Comparison of ENCODE assay signal across 8 cellular contexts in the genomic region with DNA sequence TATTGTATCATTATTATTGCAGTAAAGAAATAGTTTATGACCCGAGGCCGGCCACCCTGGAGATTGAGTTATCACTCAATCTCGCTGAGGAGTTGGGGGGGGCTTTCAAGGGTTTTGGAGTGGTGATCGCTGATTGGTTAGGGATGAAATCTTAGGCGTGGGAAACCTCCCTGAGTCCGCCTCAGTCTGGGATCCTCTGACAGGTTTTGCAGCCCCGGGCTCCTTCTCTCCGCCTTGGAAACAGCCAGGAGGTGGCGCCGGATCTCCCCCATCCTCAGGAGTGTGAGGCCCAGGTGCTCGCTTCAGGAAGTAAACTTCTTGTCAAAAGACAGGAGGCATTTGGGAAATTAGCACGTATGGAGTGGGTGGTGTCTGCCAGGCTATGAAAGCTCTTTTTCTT. TPM values are rescaled to one million over a fixed set of nuclear protein-coding genes. Genes with fewer than 3 reads are reported as not detected.
DNase-seq lines count a peak whose midpoint lies in the region; ATAC-seq and TF ChIP-seq lines count a peak whose summit lies in the region.

No MANE protein-coding gene starts in this region.

- CTCF ChIA-PET in activated CD4-positive, alpha-beta T cell treated with anti-CD3 and anti-CD28 coated beads for 36 hours (lab: Charles Lee): no interaction called here

- no peak overlapping the region for H3K4me3 Mint-ChIP-seq in activated CD4-positive, alpha-beta T cell treated with anti-CD3 and anti-CD28 coated beads for 36 hours
- H3K4me3 Mint-ChIP-seq in activated naive CD8-positive, alpha-beta T cell treated with anti-CD3 and anti-CD28 coated beads, Interleukin-2, amount 10 ng/mL, durations not matched to agents 7 days and 5 days: no peak overlapping the region

- intact Hi-C loops in activated CD4-positive, alpha-beta T cell treated with anti-CD3 and anti-CD28 coated beads for 36 hours (cut with DNase I, micrococcal nuclease): loop anchor here in 1 of 2 experiments (1.0 kb wide), 1 partner anchor 122 kb away; no protein-coding TSS in a partner anchor
- intact Hi-C loops in right lobe of liver (cut with DNase I): no loop called here

- no peak overlapping the region for H3K27ac Mint-ChIP-seq in activated CD4-positive, alpha-beta T cell treated with anti-CD3 and anti-CD28 coated beads for 36 hours
- H3K27ac Mint-ChIP-seq in activated naive CD8-positive, alpha-beta T cell treated with anti-CD3 and anti-CD28 coated beads, Interleukin-2, amount 10 ng/mL, durations not matched to agents 7 days and 5 days: no peak overlapping the region

- no peaks in the 10 kb centered on the region for H3K27me3 ChIP-seq in right lobe of liver

- H3K27ac ChIP-seq in right lobe of liver: peak overlapping the region in 1 of 3 donors; percentile 72

- H3K9me3 ChIP-seq in right lobe of liver: no peaks in the 10 kb centered on the region

- H3K4me3 ChIP-seq in right lobe of liver: peak overlapping the region; percentile 3 to 38 (median 33)

- H3K4me1 Mint-ChIP-seq in activated CD4-positive, alpha-beta T cell treated with anti-CD3 and anti-CD28 coated beads for 36 hours: peaks cover 4% of the 10 kb centered on the region
- H3K4me1 Mint-ChIP-seq in activated naive CD8-positive, alpha-beta T cell treated with anti-CD3 and anti-CD28 coated beads, Interleukin-2, amount 10 ng/mL, durations not matched to agents 7 days and 5 days: peaks cover 4% of the 10 kb centered on the region

- peaks cover 9% of the 10 kb centered on the region for H3K27me3 Mint-ChIP-seq in activated CD4-positive, alpha-beta T cell treated with anti-CD3 and anti-CD28 coated beads for 36 hours
- peaks cover 12% of the 10 kb centered on the region for H3K27me3 Mint-ChIP-seq in activated naive CD8-positive, alpha-beta T cell treated with anti-CD3 and anti-CD28 coated beads, Interleukin-2, amount 10 ng/mL, durations not matched to agents 7 days and 5 days

- TF ChIP-seq CTCF in right lobe of liver (IDR thresholded peaks at IDR 0.05): peak; percentile 22 to 50 (median 37)

- DNase-seq in activated CD4-positive, alpha-beta T cell treated with anti-CD3 and anti-CD28 coated beads for 36 hours: peak; percentile 45
- DNase-seq in activated CD4-positive, alpha-beta T cell treated with anti-CD3 and anti-CD28 coated beads for 1 hour: no peak
- DNase-seq in NCI-H187 (lab: John Stamatoyannopoulos, UW) (peak; percentile 24 to 61), right lobe of liver (peak in 2 of 3 donors; percentile 57 to 66), amniotic stem cell (lab: John Stamatoyannopoulos, UW) (no peak), HCEC 1CT (no peak)
- DNase-seq in activated naive CD8-positive, alpha-beta T cell treated with anti-CD3 and anti-CD28 coated beads, Interleukin-2, amount 10 ng/mL, durations not matched to agents 7 days and 5 days: peak; percentile 38

- WGBS in right lobe of liver (ENCODE audit: insufficient coverage, low coverage, low lambda C conversion rate, missing lambda C conversion rate): 7% methylated on average over 11 of the region's 12 CpGs

- no peaks in the 10 kb centered on the region for H3K36me3 ChIP-seq in right lobe of liver

- ATAC-seq in activated CD4-positive, alpha-beta T cell treated with anti-CD3 and anti-CD28 coated beads for 36 hours: peak; percentile 36
- ATAC-seq in activated naive CD8-positive, alpha-beta T cell treated with anti-CD3 and anti-CD28 coated beads, Interleukin-2, amount 10 ng/mL, durations not matched to agents 7 days and 5 days (ENCODE audit: low read depth): no peak
- ATAC-seq in right lobe of liver: peak; percentile 52 to 69 (median 66)
- no peak for ATAC-seq in GM19397 (IDR thresholded peaks at IDR 0.05; ENCODE audit: unreplicated experiment)

- H3K9me3 Mint-ChIP-seq in activated CD4-positive, alpha-beta T cell treated with anti-CD3 and anti-CD28 coated beads for 36 hours (ENCODE audit: low read depth): no peaks in the 10 kb centered on the region
- H3K9me3 Mint-ChIP-seq in activated naive CD8-positive, alpha-beta T cell treated with anti-CD3 and anti-CD28 coated beads, Interleukin-2, amount 10 ng/mL, durations not matched to agents 7 days and 5 days: no peaks in the 10 kb centered on the region

- H3K4me1 ChIP-seq in right lobe of liver: peaks cover 0 to 33% (median 12%) of the 10 kb centered on the region in 4 donors

- TF ChIP-seq POLR2A in right lobe of liver (IDR thresholded peaks at IDR 0.05): no peak

- POLR2A ChIA-PET in activated CD4-positive, alpha-beta T cell treated with anti-CD3 and anti-CD28 coated beads for 36 hours (lab: Charles Lee): no interaction called here
- POLR2A ChIA-PET in activated naive CD8-positive, alpha-beta T cell treated with anti-CD3 and anti-CD28 coated beads, Interleukin-2, amount 10 ng/mL, durations not matched to agents 7 days and 5 days (lab: Charles Lee): no interaction called here

- H3K36me3 Mint-ChIP-seq in activated CD4-positive, alpha-beta T cell treated with anti-CD3 and anti-CD28 coated beads for 36 hours (ENCODE audit: low read depth): no peaks in the 10 kb centered on the region
- H3K36me3 Mint-ChIP-seq in activated naive CD8-positive, alpha-beta T cell treated with anti-CD3 and anti-CD28 coated beads, Interleukin-2, amount 10 ng/mL, durations not matched to agents 7 days and 5 days: no peaks in the 10 kb centered on the region

RNA-seq across cellular contexts. Expression of gene SEC61A1, which starts 41.1 kb away (rescaled TPM):
- total RNA-seq in activated CD4-positive, alpha-beta T cell treated with anti-CD3 and anti-CD28 coated beads for 36 hours: 100 to 1,000 TPM; 113 to 123 TPM
- total RNA-seq in activated naive CD8-positive, alpha-beta T cell treated with anti-CD3 and anti-CD28 coated beads, Interleukin-2, amount 10 ng/mL, durations not matched to agents 7 days and 5 days: 100 to 1,000 TPM; 119 to 126 TPM
- 100 to 1,000 TPM; 120 to 187 (median 151) TPM for total RNA-seq in right lobe of liver

Comparison
In these comparisons a context has a peak if more than half of its experiments do, and no peak if none do; other contexts are left out.
1. DNase-seq: peak in activated CD4-positive, alpha-beta T cell treated with anti-CD3 and anti-CD28 coated beads for 36 hours (single experiment), NCI-H187 (2 of 2), activated naive CD8-positive, alpha-beta T cell treated with anti-CD3 and anti-CD28 coated beads, Interleukin-2, amount 10 ng/mL, durations not matched to agents 7 days and 5 days (single experiment) and right lobe of liver (2 of 3); none in activated CD4-positive, alpha-beta T cell treated with anti-CD3 and anti-CD28 coated beads for 1 hour (single experiment), amniotic stem cell (single experiment) and HCEC 1CT (single experiment).
2. ATAC-seq: peak in activated CD4-positive, alpha-beta T cell treated with anti-CD3 and anti-CD28 coated beads for 36 hours (single experiment) and right lobe of liver (4 of 4); none in activated naive CD8-positive, alpha-beta T cell treated with anti-CD3 and anti-CD28 coated beads, Interleukin-2, amount 10 ng/mL, durations not matched to agents 7 days and 5 days (single experiment) and GM19397 (single experiment).